In the genomic region with DNA sequence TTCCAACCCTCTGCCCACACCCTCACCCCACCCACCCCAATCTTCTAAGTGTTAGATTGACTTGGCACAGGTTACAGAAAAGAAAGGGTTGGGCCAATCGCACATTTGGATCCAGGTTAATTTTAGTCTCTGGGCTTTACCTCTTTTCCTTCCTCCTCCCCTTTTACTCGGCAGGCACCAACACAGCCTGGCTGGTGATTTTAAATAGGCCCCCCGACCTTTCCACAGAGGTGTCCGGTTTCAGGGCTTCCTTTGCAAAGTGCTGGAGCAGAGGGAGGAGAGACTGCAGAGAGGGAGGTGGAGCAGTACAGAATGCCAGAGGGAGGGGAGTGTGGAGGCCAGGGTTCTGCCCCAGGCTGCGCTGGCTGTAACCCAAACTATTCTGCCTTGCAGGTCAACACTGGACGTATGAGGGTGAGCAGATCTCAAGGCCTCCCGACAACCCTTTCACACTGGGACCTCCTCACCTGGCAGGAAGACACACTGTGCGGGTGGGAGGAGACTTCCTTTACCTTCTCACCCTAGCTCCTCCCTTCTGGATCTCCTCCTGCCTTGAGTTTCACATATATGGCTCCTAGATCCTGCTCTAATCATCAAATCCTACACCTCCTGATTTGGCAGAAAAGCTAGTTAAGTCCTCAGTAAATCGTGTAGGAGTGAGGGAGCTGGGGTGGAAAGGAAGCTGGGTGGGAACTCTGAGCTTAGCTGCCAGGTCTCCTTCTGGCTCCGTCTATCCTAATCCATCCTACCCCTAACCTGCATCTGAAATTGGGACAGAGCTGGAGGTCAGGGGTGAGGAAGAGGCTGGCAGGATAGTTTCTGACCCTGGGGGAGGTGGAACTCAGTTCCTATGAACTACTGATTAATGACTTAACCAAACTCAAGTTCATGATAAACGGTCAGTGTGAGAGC, we compare ENCODE assay signal across 9 cellular contexts. TPM values are rescaled to one million over a fixed set of nuclear protein-coding genes. Genes with fewer than 3 reads are reported as not detected.
A peak's percentile ranks its signal among the peaks of the same experiment; 100 is the strongest.
DNase-seq lines count a peak whose midpoint lies in the region; ATAC-seq, FAIRE-seq and TF ChIP-seq lines count a peak whose summit lies in the region.
"Had no signal": no experiment of that assay in that cellular context is flagged by ENCODE, and none has a peak within 500 bp of the region (broad histone marks: within the 10 kb centered on the region; RNA-seq: fewer than 3 reads in every experiment).

No MANE protein-coding gene starts in this region.

- FAIRE-seq in bronchial epithelial cell (lab: Jason Lieb, UNC): no peak
- FAIRE-seq in D721Med (lab: Jason Lieb, UNC): no peak

- H3K36me3 ChIP-seq in bronchial epithelial cell (ENCODE audit: control insufficient read depth, insufficient read depth, low read length) (no peaks in the 10 kb centered on the region), right lobe of liver (peaks cover 0 to 9% (median 0%) of the 10 kb centered on the region in 4 donors)

- DNase-seq in NCI-H187 treated with DMSO at 0.1 percent for 48 hours (lab: John Stamatoyannopoulos, UW): peak; percentile 58
- DNase-seq in bronchial epithelial cell (ENCODE audit: low read depth): peak; percentile 69
- peak; percentile 53 to 96 (median 92) for DNase-seq in right lobe of liver
- DNase-seq in activated CD4-positive, alpha-beta T cell treated with anti-CD3 and anti-CD28 coated beads, Interleukin-2, amount 50 U/mL, for 4 hours: no peak
- no peak for DNase-seq in GM10266 (ENCODE audit: extremely low spot score)
- DNase-seq in D721Med (ENCODE audit: insufficient read length, low spot score): no peak
- DNase-seq: T-helper 1 cell had no signal

- H3K4me1 ChIP-seq in right lobe of liver: peaks cover 0 to 58% (median 23%) of the 10 kb centered on the region in 4 donors

- TF ChIP-seq POLR2A in right lobe of liver (IDR thresholded peaks at IDR 0.05): peak; percentile 5

- H3K27me3 ChIP-seq in bronchial epithelial cell (ENCODE audit: control insufficient read depth, insufficient read depth, low read length) (no peaks in the 10 kb centered on the region), right lobe of liver (no peaks in the 10 kb centered on the region)

- intact Hi-C loops in right lobe of liver (cut with DNase I): no loop called here

- ATAC-seq in right lobe of liver (peak; percentile 66 to 85 (median 77)), HG03460 (IDR thresholded peaks at IDR 0.05; ENCODE audit: unreplicated experiment) (no peak)

- H3K4me3 ChIP-seq in bronchial epithelial cell (ENCODE audit: low read depth, low read length): peak overlapping the region; percentile 11
- peak overlapping the region in 1 of 3 donors; percentile 40 for H3K4me3 ChIP-seq in right lobe of liver

- 8% methylated on average over 8 of the region's 11 CpGs for WGBS in right lobe of liver (ENCODE audit: insufficient coverage, low coverage, low lambda C conversion rate, missing lambda C conversion rate)

- H3K27ac ChIP-seq in 22Rv1 (peak overlapping the region; percentile 73), right lobe of liver (peak overlapping the region in 2 of 3 donors; percentile 66 to 88)

- TF ChIP-seq CTCF in 22Rv1 (IDR thresholded peaks at IDR 0.05) (no peak), bronchial epithelial cell (IDR thresholded peaks at IDR 0.05; ENCODE audit: insufficient read depth, low read length, severe bottlenecking) (no peak), right lobe of liver (IDR thresholded peaks at IDR 0.05) (no peak), GM10266 (IDR thresholded peaks at IDR 0.05; ENCODE audit: control insufficient read depth, insufficient read depth, low read depth, missing control alignments) (no peak), D721Med (IDR thresholded peaks at IDR 0.05; ENCODE audit: insufficient read depth, missing control alignments) (no peak)

- no peaks in the 10 kb centered on the region for H3K9me3 ChIP-seq in right lobe of liver

RNA-seq across cellular contexts. Expression of a gene that starts 2.4 kb away (rescaled TPM):
- not detected in 2 replicates for total RNA-seq in bronchial epithelial cell
- total RNA-seq in right lobe of liver: 1 to 10 TPM in 2 of 6 experiments, under 1 TPM in 3, not detected in 1; 0.20 to 4.8 (median 0.56) TPM

RNA-seq across cellular contexts. Expression of a gene that starts 8.8 kb away (rescaled TPM):
- total RNA-seq in bronchial epithelial cell (148 and 170 TPM in 2 replicates), right lobe of liver (10 to 100 TPM; 61.2 to 92.0 (median 81.1) TPM)

RNA-seq across cellular contexts. Expression of a gene that starts 12.6 kb away (rescaled TPM):
- total RNA-seq in bronchial epithelial cell: 0.53 and 1.3 TPM in 2 replicates
- total RNA-seq in right lobe of liver: 1 to 10 TPM in 5 of 6 experiments, not detected in 1; 1.7 to 5.7 (median 3.8) TPM

RNA-seq across cellular contexts. Expression of a gene that starts 22.3 kb away (rescaled TPM):
- total RNA-seq in bronchial epithelial cell (2.9 and 6.4 TPM in 2 replicates), right lobe of liver (1 to 10 TPM; 2.0 to 8.4 (median 4.4) TPM)

RNA-seq across cellular contexts. Expression of a gene that starts 24.1 kb away (rescaled TPM):
- 7.9 and 10.6 TPM in 2 replicates for total RNA-seq in bronchial epithelial cell
- 10 to 100 TPM in 3 of 6 experiments, 1 to 10 TPM in 3; 9.3 to 16.3 (median 11.0) TPM for total RNA-seq in right lobe of liver

Comparison
In these comparisons a context has a peak if more than half of its experiments do, and no peak if none do; other contexts are left out.
1. DNase-seq: peak in NCI-H187 treated with DMSO at 0.1 percent for 48 hours (single experiment), bronchial epithelial cell (single experiment) and right lobe of liver (3 of 3); none in activated CD4-positive, alpha-beta T cell treated with anti-CD3 and anti-CD28 coated beads, Interleukin-2, amount 50 U/mL, for 4 hours (0 of 2), GM10266 (single experiment) and D721Med (single experiment).